ENCODE assay signal across 10 cellular contexts in the genomic region with DNA sequence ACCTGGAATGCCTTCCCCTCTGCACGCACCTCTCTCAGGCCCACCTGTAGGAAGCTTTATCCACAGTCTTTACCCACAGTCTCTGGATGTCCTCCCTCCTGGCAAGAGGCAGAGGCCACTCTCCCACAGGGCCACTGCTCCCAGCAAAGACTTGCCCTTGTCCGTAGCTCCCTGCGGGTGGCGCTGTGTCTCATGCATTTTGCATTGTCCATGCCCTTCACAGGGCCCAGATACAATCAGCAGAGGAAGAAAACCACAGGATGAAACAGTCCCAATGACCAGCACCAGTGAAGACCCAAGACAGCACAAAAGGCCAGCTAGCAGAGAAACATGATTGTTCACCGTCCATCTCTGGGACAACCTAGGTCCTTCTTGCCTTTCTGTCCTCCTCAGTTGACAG. TPM values are rescaled to one million over a fixed set of nuclear protein-coding genes. Genes with fewer than 3 reads are reported as not detected.
A peak's percentile ranks its signal among the peaks of the same experiment; 100 is the strongest.
DNase-seq lines count a peak whose midpoint lies in the region; ATAC-seq, FAIRE-seq and TF ChIP-seq lines count a peak whose summit lies in the region.
"Had no signal": no experiment of that assay in that cellular context is flagged by ENCODE, and none has a peak within 500 bp of the region (broad histone marks: within the 10 kb centered on the region; RNA-seq: fewer than 3 reads in every experiment).

No MANE protein-coding gene starts in this region.

- CTCF ChIA-PET in BJ (lab: Yijun Ruan, JAX), result interaction anchor here (0.7 kb wide), 1 partner anchor 9 kb away, joined by 4 read pairs; no protein-coding TSS in a partner anchor

- H4K20me1 ChIP-seq in GM23248 (ENCODE audit: insufficient read depth), result no peaks in the 10 kb centered on the region

- no peaks in the 10 kb centered on the region for H3K36me3 ChIP-seq in BJ (ENCODE audit: control insufficient read depth, insufficient read depth, low read length)
- no peaks in the 10 kb centered on the region for H3K36me3 ChIP-seq in GM23248 (ENCODE audit: low read depth)
- H3K36me3 ChIP-seq in effector memory CD4-positive, alpha-beta T cell (ENCODE audit: control insufficient read depth, insufficient read depth, low read length), result no peaks in the 10 kb centered on the region

- H2AFZ ChIP-seq in GM23248, result no peak overlapping the region

- DNase-seq in BJ (ENCODE audit: low read depth) (no peak), GM23248 (peak; percentile 41), iPS DF 4.7 (ENCODE audit: extremely low read depth, low spot score) (peak; percentile 51), Right ventricle myocardium inferior (ENCODE audit: missing footprints) (no peak), Kasumi-1 (lab: John Stamatoyannopoulos, UW) (no peak)
- DNase-seq in effector memory CD4-positive, alpha-beta T cell, result no peak
- DNase-seq: activated CD4-positive, CD25-positive, alpha-beta regulatory T cell treated with anti-CD3 and anti-CD28 coated beads, Interleukin-2, amount 50 U/mL, for 72 hours; left colon had no signal

- no peak overlapping the region for H3K9ac ChIP-seq in GM23248

- WGBS in GM23248 (ENCODE audit: low coverage in 1 of 2, low lambda C conversion rate in 2 of 2, missing lambda C conversion rate in 2 of 2), 2 experiments, result 69 to 75% methylated on average over 5 of the region's 5 CpGs

- ATAC-seq in Right ventricle myocardium inferior (no peak), GM21723 (IDR thresholded peaks at IDR 0.05; ENCODE audit: unreplicated experiment) (no peak)
- ATAC-seq: left colon had no signal

- intact Hi-C loops in Right ventricle myocardium inferior (cut with DNase I), result no loop called here

- H3F3A ChIP-seq in GM23248 (ENCODE audit: insufficient read depth), result no peaks in the 10 kb centered on the region

- in situ Hi-C loops in GM23248 (cut with MboI), result no loop called here

- no peaks in the 10 kb centered on the region for H3K9me2 ChIP-seq in GM23248 (ENCODE audit: insufficient read depth)

- 0 out of 2 replicates have a peak, but pooled peaks cover 4% of the 10 kb centered on the region for H3K4me1 ChIP-seq in GM23248 (ENCODE audit: insufficient read depth)
- peaks cover 18% of the 10 kb centered on the region for H3K4me1 ChIP-seq in effector memory CD4-positive, alpha-beta T cell (ENCODE audit: control insufficient read depth, insufficient read depth, low read length, poor library complexity, severe bottlenecking)

- FAIRE-seq in TTC549 (lab: Jason Lieb, UNC), result peak; percentile 41

- no peaks in the 10 kb centered on the region for H3K79me2 ChIP-seq in GM23248 (ENCODE audit: insufficient read depth)

- H3K9me3 ChIP-seq in GM23248 (ENCODE audit: low read depth), result no peaks in the 10 kb centered on the region
- no peaks in the 10 kb centered on the region for H3K9me3 ChIP-seq in effector memory CD4-positive, alpha-beta T cell (ENCODE audit: control insufficient read depth, low read length)

- peak; percentile 17; the same call in 1 of the 2 replicates for TF ChIP-seq CTCF in BJ (IDR thresholded peaks at IDR 0.05; ENCODE audit: insufficient read depth, low read depth, low read length)

- H3K4me2 ChIP-seq in GM23248 (ENCODE audit: unreplicated experiment), result no peak overlapping the region

- H3K4me3 ChIP-seq in BJ (ENCODE audit: low read depth, low read length) (no peak overlapping the region), GM23248 (no peak overlapping the region)
- no peak overlapping the region for H3K4me3 ChIP-seq in effector memory CD4-positive, alpha-beta T cell (ENCODE audit: insufficient read depth, low read depth, low read length, poor library complexity, severe bottlenecking)

- no peak overlapping the region for H3K27ac ChIP-seq in GM23248
- no peak overlapping the region for H3K27ac ChIP-seq in effector memory CD4-positive, alpha-beta T cell (ENCODE audit: insufficient read depth, low read length, poor library complexity, severe bottlenecking)

- POLR2A ChIA-PET in BJ (lab: Charles Lee), result no interaction called here

- H3K27me3 ChIP-seq in BJ (ENCODE audit: control insufficient read depth, insufficient read depth, low read length) (peaks cover 35% of the 10 kb centered on the region), GM23248 (replicated peaks; ENCODE audit: insufficient read depth) (peaks cover 75% of the 10 kb centered on the region)
- H3K27me3 ChIP-seq in effector memory CD4-positive, alpha-beta T cell (replicated peaks; ENCODE audit: control insufficient read depth, insufficient read depth, low read length, poor library complexity, severe bottlenecking), result no peaks in the 10 kb centered on the region

RNA-seq across cellular contexts. Expression of gene NSG1, which starts 2.1 kb away (rescaled TPM):
- polyA plus RNA-seq in BJ (2011; rRNA removed), result 0.17 TPM in 1 of 2 replicates, not detected in the other
- polyA minus RNA-seq in BJ (2011; rRNA and poly(A)+ RNA removed), result not detected in 2 replicates
- total RNA-seq in GM23248 (2014; rRNA removed; shearing (Covaris generic)), result 0.86 TPM in 1 of 2 replicates, not detected in the other
- 0.16 and 0.31 TPM in 2 replicates for polyA plus RNA-seq in GM23248 (2016; fragmentation: Nextera tagmentation; extraction: Ambion mirVana)
- total RNA-seq in Right ventricle myocardium inferior, result 8.9 TPM

Comparison
In these comparisons a context has a peak if more than half of its experiments do, and no peak if none do; other contexts are left out.
1. DNase-seq: peak in GM23248 (single experiment) and iPS DF 4.7 (single experiment); none in BJ (single experiment), Right ventricle myocardium inferior (single experiment), effector memory CD4-positive, alpha-beta T cell (0 of 3) and Kasumi-1 (0 of 2).